1 cellular context compared by ENCODE assay signal in the genomic region with DNA sequence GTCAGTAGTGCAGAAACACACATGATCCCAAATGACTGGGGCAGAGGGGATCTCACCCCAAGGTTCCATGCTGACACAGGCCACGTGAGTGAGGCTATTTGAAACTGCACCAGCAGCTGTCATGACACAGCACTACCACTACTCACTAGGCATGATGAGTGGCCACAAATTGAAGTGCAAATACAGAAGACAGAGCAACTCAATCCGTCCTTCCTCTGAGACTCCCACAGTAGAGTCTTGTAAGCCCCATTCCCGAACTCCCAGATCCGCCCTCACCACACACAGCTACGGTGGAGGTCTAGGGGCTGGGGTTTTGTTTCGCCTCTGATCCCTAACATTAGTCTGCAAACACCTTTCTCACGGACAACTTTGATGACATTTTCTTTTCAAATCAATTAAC.
TF ChIP-seq lines count a peak whose summit lies in the region.

No MANE protein-coding gene starts in this region.

TF ChIP-seq in K562, 482 proteins besides CTCF, POLR2A, EP300 and RAD21 (continued from another document and continues in another):
- TF ChIP-seq, protein P1, sequence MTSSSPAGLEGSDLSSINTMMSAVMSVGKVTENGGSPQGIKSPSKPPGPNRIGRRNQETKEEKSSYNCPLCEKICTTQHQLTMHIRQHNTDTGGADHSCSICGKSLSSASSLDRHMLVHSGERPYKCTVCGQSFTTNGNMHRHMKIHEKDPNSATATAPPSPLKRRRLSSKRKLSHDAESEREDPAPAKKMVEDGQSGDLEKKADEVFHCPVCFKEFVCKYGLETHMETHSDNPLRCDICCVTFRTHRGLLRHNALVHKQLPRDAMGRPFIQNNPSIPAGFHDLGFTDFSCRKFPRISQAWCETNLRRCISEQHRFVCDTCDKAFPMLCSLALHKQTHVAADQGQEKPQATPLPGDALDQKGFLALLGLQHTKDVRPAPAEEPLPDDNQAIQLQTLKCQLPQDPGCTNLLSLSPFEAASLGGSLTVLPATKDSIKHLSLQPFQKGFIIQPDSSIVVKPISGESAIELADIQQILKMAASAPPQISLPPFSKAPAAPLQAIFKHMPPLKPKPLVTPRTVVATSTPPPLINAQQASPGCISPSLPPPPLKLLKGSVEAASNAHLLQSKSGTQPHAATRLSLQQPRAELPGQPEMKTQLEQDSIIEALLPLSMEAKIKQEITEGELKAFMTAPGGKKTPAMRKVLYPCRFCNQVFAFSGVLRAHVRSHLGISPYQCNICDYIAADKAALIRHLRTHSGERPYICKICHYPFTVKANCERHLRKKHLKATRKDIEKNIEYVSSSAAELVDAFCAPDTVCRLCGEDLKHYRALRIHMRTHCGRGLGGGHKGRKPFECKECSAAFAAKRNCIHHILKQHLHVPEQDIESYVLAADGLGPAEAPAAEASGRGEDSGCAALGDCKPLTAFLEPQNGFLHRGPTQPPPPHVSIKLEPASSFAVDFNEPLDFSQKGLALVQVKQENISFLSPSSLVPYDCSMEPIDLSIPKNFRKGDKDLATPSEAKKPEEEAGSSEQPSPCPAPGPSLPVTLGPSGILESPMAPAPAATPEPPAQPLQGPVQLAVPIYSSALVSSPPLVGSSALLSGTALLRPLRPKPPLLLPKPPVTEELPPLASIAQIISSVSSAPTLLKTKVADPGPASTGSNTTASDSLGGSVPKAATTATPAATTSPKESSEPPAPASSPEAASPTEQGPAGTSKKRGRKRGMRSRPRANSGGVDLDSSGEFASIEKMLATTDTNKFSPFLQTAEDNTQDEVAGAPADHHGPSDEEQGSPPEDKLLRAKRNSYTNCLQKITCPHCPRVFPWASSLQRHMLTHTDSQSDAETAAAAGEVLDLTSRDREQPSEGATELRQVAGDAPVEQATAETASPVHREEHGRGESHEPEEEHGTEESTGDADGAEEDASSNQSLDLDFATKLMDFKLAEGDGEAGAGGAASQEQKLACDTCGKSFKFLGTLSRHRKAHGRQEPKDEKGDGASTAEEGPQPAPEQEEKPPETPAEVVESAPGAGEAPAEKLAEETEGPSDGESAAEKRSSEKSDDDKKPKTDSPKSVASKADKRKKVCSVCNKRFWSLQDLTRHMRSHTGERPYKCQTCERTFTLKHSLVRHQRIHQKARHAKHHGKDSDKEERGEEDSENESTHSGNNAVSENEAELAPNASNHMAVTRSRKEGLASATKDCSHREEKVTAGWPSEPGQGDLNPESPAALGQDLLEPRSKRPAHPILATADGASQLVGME (CRISPR knock-in tag; IDR thresholded peaks at IDR 0.05), result no peak
- TF ChIP-seq ZNF274 (IDR thresholded peaks at IDR 0.05; ENCODE audit: borderline replicate concordance, low read depth, low read length) (no peak), CBFA2T2 (conservative IDR thresholded peaks at IDR 0.05) (no peak; the same call in 1 of the 2 replicates), U2AF2 (optimal IDR thresholded peaks at IDR 0.05; ENCODE audit: low read depth, low read length) (no peak), CHD2 (IDR thresholded peaks at IDR 0.05; ENCODE audit: low read depth, low read length) (no peak), FOXP1 (CRISPR knock-in tag; IDR thresholded peaks at IDR 0.05) (no peak), TRIM28 (IDR thresholded peaks at IDR 0.05) (0 out of 2 replicates have a peak, but pooled peaks have one; percentile 43), HNRNPLL (IDR thresholded peaks at IDR 0.05; ENCODE audit: low read depth, low read length, poor library complexity, severe bottlenecking) (peak; percentile 52), MTA1 (IDR thresholded peaks at IDR 0.05; ENCODE audit: borderline replicate concordance) (peak; percentile 69; the same call in 1 of the 2 replicates), NR4A1 (CRISPR knock-in tag; IDR thresholded peaks at IDR 0.05) (no peak), NR4A1 (tag; IDR thresholded peaks at IDR 0.05) (no peak), NCOA4 (IDR thresholded peaks at IDR 0.05; ENCODE audit: partially characterized antibody) (no peak), ZNF384 (IDR thresholded peaks at IDR 0.05; ENCODE audit: low read depth, low read length) (no peak), FOXJ2 (tag; IDR thresholded peaks at IDR 0.05) (no peak), BCOR (IDR thresholded peaks at IDR 0.05) (no peak), ZNF232 (CRISPR knock-in tag; IDR thresholded peaks at IDR 0.05) (no peak), TEAD4 (IDR thresholded peaks at IDR 0.05; ENCODE audit: low read length) (0 out of 2 replicates have a peak, but pooled peaks have one; percentile 51), TEAD4 (CRISPR knock-in tag; IDR thresholded peaks at IDR 0.05; ENCODE audit: borderline replicate concordance) (no peak), TCFL5 (CRISPR knock-in tag; conservative IDR thresholded peaks at IDR 0.05) (no peak), ARNT (IDR thresholded peaks at IDR 0.05) (peak in 1 of 2 experiments; percentile 47; a peak in 1 of 4 replicates), SETDB1 (IDR thresholded peaks at IDR 0.05; ENCODE audit: low read length) (no peak), ZNF23 (CRISPR knock-in tag; IDR thresholded peaks at IDR 0.05) (no peak), RBM25 (IDR thresholded peaks at IDR 0.05; ENCODE audit: low read depth, low read length, severe bottlenecking) (no peak), PURB (CRISPR knock-in tag; IDR thresholded peaks at IDR 0.05; ENCODE audit: low read depth) (no peak), MAFG (tag; conservative IDR thresholded peaks at IDR 0.05) (peak; percentile 96), ZNF431 (CRISPR knock-in tag; IDR thresholded peaks at IDR 0.05) (no peak), TAF9B (IDR thresholded peaks at IDR 0.05; ENCODE audit: partially characterized antibody) (peak; percentile 96), FOXJ3 (CRISPR knock-in tag; IDR thresholded peaks at IDR 0.05) (no peak), NCOA1 (IDR thresholded peaks at IDR 0.05; ENCODE audit: low read depth) (no peak), KDM5B (IDR thresholded peaks at IDR 0.05; ENCODE audit: insufficient replicate concordance, low read depth, low read length) (no peak), GATAD2A (IDR thresholded peaks at IDR 0.05) (0 out of 2 replicates have a peak, but pooled peaks have one; percentile 7), SMARCA4 (IDR thresholded peaks at IDR 0.05) (peak; percentile 86)
- TF ChIP-seq, protein P2, sequence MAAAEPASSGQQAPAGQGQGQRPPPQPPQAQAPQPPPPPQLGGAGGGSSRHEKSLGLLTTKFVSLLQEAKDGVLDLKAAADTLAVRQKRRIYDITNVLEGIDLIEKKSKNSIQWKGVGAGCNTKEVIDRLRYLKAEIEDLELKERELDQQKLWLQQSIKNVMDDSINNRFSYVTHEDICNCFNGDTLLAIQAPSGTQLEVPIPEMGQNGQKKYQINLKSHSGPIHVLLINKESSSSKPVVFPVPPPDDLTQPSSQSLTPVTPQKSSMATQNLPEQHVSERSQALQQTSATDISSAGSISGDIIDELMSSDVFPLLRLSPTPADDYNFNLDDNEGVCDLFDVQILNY (CRISPR knock-in tag; IDR thresholded peaks at IDR 0.05), result no peak
- TF ChIP-seq, protein P3, sequence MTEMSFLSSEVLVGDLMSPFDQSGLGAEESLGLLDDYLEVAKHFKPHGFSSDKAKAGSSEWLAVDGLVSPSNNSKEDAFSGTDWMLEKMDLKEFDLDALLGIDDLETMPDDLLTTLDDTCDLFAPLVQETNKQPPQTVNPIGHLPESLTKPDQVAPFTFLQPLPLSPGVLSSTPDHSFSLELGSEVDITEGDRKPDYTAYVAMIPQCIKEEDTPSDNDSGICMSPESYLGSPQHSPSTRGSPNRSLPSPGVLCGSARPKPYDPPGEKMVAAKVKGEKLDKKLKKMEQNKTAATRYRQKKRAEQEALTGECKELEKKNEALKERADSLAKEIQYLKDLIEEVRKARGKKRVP (CRISPR knock-in tag; IDR thresholded peaks at IDR 0.05), result no peak
- TF ChIP-seq, protein P4, sequence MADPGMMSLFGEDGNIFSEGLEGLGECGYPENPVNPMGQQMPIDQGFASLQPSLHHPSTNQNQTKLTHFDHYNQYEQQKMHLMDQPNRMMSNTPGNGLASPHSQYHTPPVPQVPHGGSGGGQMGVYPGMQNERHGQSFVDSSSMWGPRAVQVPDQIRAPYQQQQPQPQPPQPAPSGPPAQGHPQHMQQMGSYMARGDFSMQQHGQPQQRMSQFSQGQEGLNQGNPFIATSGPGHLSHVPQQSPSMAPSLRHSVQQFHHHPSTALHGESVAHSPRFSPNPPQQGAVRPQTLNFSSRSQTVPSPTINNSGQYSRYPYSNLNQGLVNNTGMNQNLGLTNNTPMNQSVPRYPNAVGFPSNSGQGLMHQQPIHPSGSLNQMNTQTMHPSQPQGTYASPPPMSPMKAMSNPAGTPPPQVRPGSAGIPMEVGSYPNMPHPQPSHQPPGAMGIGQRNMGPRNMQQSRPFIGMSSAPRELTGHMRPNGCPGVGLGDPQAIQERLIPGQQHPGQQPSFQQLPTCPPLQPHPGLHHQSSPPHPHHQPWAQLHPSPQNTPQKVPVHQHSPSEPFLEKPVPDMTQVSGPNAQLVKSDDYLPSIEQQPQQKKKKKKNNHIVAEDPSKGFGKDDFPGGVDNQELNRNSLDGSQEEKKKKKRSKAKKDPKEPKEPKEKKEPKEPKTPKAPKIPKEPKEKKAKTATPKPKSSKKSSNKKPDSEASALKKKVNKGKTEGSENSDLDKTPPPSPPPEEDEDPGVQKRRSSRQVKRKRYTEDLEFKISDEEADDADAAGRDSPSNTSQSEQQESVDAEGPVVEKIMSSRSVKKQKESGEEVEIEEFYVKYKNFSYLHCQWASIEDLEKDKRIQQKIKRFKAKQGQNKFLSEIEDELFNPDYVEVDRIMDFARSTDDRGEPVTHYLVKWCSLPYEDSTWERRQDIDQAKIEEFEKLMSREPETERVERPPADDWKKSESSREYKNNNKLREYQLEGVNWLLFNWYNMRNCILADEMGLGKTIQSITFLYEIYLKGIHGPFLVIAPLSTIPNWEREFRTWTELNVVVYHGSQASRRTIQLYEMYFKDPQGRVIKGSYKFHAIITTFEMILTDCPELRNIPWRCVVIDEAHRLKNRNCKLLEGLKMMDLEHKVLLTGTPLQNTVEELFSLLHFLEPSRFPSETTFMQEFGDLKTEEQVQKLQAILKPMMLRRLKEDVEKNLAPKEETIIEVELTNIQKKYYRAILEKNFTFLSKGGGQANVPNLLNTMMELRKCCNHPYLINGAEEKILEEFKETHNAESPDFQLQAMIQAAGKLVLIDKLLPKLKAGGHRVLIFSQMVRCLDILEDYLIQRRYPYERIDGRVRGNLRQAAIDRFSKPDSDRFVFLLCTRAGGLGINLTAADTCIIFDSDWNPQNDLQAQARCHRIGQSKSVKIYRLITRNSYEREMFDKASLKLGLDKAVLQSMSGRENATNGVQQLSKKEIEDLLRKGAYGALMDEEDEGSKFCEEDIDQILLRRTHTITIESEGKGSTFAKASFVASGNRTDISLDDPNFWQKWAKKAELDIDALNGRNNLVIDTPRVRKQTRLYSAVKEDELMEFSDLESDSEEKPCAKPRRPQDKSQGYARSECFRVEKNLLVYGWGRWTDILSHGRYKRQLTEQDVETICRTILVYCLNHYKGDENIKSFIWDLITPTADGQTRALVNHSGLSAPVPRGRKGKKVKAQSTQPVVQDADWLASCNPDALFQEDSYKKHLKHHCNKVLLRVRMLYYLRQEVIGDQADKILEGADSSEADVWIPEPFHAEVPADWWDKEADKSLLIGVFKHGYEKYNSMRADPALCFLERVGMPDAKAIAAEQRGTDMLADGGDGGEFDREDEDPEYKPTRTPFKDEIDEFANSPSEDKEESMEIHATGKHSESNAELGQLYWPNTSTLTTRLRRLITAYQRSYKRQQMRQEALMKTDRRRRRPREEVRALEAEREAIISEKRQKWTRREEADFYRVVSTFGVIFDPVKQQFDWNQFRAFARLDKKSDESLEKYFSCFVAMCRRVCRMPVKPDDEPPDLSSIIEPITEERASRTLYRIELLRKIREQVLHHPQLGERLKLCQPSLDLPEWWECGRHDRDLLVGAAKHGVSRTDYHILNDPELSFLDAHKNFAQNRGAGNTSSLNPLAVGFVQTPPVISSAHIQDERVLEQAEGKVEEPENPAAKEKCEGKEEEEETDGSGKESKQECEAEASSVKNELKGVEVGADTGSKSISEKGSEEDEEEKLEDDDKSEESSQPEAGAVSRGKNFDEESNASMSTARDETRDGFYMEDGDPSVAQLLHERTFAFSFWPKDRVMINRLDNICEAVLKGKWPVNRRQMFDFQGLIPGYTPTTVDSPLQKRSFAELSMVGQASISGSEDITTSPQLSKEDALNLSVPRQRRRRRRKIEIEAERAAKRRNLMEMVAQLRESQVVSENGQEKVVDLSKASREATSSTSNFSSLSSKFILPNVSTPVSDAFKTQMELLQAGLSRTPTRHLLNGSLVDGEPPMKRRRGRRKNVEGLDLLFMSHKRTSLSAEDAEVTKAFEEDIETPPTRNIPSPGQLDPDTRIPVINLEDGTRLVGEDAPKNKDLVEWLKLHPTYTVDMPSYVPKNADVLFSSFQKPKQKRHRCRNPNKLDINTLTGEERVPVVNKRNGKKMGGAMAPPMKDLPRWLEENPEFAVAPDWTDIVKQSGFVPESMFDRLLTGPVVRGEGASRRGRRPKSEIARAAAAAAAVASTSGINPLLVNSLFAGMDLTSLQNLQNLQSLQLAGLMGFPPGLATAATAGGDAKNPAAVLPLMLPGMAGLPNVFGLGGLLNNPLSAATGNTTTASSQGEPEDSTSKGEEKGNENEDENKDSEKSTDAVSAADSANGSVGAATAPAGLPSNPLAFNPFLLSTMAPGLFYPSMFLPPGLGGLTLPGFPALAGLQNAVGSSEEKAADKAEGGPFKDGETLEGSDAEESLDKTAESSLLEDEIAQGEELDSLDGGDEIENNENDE (IDR thresholded peaks at IDR 0.05; ENCODE audit: low read depth, low read length), result no peak
- TF ChIP-seq, protein P5, sequence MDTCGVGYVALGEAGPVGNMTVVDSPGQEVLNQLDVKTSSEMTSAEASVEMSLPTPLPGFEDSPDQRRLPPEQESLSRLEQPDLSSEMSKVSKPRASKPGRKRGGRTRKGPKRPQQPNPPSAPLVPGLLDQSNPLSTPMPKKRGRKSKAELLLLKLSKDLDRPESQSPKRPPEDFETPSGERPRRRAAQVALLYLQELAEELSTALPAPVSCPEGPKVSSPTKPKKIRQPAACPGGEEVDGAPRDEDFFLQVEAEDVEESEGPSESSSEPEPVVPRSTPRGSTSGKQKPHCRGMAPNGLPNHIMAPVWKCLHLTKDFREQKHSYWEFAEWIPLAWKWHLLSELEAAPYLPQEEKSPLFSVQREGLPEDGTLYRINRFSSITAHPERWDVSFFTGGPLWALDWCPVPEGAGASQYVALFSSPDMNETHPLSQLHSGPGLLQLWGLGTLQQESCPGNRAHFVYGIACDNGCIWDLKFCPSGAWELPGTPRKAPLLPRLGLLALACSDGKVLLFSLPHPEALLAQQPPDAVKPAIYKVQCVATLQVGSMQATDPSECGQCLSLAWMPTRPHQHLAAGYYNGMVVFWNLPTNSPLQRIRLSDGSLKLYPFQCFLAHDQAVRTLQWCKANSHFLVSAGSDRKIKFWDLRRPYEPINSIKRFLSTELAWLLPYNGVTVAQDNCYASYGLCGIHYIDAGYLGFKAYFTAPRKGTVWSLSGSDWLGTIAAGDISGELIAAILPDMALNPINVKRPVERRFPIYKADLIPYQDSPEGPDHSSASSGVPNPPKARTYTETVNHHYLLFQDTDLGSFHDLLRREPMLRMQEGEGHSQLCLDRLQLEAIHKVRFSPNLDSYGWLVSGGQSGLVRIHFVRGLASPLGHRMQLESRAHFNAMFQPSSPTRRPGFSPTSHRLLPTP (IDR thresholded peaks at IDR 0.05; ENCODE audit: borderline replicate concordance, extremely low read depth, insufficient read length), result no peak
- TF ChIP-seq, protein P6, sequence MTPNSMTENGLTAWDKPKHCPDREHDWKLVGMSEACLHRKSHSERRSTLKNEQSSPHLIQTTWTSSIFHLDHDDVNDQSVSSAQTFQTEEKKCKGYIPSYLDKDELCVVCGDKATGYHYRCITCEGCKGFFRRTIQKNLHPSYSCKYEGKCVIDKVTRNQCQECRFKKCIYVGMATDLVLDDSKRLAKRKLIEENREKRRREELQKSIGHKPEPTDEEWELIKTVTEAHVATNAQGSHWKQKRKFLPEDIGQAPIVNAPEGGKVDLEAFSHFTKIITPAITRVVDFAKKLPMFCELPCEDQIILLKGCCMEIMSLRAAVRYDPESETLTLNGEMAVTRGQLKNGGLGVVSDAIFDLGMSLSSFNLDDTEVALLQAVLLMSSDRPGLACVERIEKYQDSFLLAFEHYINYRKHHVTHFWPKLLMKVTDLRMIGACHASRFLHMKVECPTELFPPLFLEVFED (CRISPR knock-in tag; conservative IDR thresholded peaks at IDR 0.05), result 0 out of 2 replicates have a peak, but pooled peaks have one; percentile 3
